In the genomic region with DNA sequence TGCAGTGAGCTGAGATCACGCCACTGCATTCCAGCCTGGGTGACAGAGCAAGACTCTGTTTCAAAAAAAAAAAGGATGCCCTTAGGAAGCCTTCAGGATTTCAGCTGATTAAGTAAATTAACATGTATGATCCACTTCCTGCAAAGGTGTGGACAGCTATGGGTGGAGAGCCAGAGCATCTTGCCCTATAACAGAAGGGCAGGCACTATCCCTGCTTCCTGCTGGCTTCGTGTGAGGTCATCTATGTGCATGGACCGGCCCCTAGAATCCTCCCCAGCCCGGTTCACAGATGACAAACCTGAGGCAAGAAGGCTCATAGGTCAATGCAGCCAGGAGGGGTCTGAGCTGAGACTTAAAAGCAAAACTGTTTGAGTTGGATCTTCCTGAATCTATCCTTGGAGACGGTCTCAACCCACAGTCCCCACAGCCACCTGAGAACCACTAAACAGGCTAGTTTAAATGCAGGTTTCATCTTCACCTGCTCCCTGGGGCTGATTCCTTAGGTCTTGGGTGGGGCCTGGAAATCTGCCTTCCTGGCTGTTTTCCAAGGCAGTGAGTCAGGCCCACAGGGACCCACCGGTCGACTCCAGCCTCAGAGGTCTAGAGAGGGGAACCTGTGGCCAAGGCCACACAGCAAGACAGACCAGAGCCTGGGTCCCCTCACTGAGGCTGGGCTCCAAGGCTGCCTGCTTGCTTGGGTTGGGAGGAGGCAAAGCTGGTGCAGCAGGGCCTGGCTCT, we compare ENCODE assay signal across 18 cellular contexts. TPM values are rescaled to one million over a fixed set of nuclear protein-coding genes. Genes with fewer than 3 reads are reported as not detected.
DNase-seq lines count a peak whose midpoint lies in the region; ATAC-seq, FAIRE-seq and TF ChIP-seq lines count a peak whose summit lies in the region.
"Had no signal": no experiment of that assay in that cellular context is flagged by ENCODE, and none has a peak within 500 bp of the region (broad histone marks: within the 10 kb centered on the region; RNA-seq: fewer than 3 reads in every experiment).

No MANE protein-coding gene starts in this region.

- intact Hi-C loops in pancreas (cut with DNase I), result loop anchor here in 1 of 3 donors (10.0 kb wide), 1 partner anchor 157 kb away; a partner anchor contains a TSS

- H3K4me1 Mint-ChIP-seq in activated CD4-positive, alpha-beta T cell treated with anti-CD3 and anti-CD28 coated beads, Interleukin-2, amount 10 ng/mL, durations not matched to agents 7 days and 5 days, result peaks cover 25% of the 10 kb centered on the region

- DNase-seq in activated CD4-positive, alpha-beta T cell treated with anti-CD3 and anti-CD28 coated beads, Interleukin-2, amount 10 ng/mL, durations not matched to agents 7 days and 5 days, result no peak
- no peak for DNase-seq in activated CD4-positive, alpha-beta T cell treated with anti-CD3 and anti-CD28 coated beads, Interleukin-2, amount 50 U/mL, for 48 hours
- DNase-seq in HPDE6-E6E7 (ENCODE audit: extremely low spot score) (peak; percentile 28), bronchial epithelial cell (ENCODE audit: low read depth) (peak; percentile 93), GM19240 (ENCODE audit: insufficient read length, low spot score) (no peak), NCI-H748 (lab: John Stamatoyannopoulos, UW; ENCODE audit: unreplicated experiment) (no peak), pancreas (no peak)
- DNase-seq: activated CD4-positive, alpha-beta T cell treated with anti-CD3 and anti-CD28 coated beads for 36 hours; activated naive CD8-positive, alpha-beta T cell treated with anti-CD3 and anti-CD28 coated beads for 36 hours; foreskin melanocyte; GOT3; lower lobe of right lung; NCI-H82; Right ventricle myocardium superior; stimulated activated CD4-positive, alpha-beta T cell treated with anti-CD3 and anti-CD28 coated beads, Interleukin-1b, Interleukin-23, amount 100 ng/mL, for 48 hours had no signal

- CTCF ChIA-PET in activated CD4-positive, alpha-beta T cell treated with anti-CD3 and anti-CD28 coated beads, Interleukin-2, amount 10 ng/mL, durations not matched to agents 7 days and 5 days (lab: Charles Lee), result no interaction called here

- H3K9me3 ChIP-seq in pancreas, result no peaks in the 10 kb centered on the region
- H3K9me3 ChIP-seq: lower lobe of right lung had no signal

- H3K27ac Mint-ChIP-seq in activated CD4-positive, alpha-beta T cell treated with anti-CD3 and anti-CD28 coated beads, Interleukin-2, amount 10 ng/mL, durations not matched to agents 7 days and 5 days, result peak overlapping the region; percentile 36
- H3K27ac Mint-ChIP-seq: activated CD4-positive, alpha-beta T cell treated with anti-CD3 and anti-CD28 coated beads for 36 hours; activated naive CD8-positive, alpha-beta T cell treated with anti-CD3 and anti-CD28 coated beads for 36 hours had no signal

- no peaks in the 10 kb centered on the region for H3K36me3 Mint-ChIP-seq in activated CD4-positive, alpha-beta T cell treated with anti-CD3 and anti-CD28 coated beads, Interleukin-2, amount 10 ng/mL, durations not matched to agents 7 days and 5 days (ENCODE audit: low read depth)
- H3K36me3 Mint-ChIP-seq: activated naive CD8-positive, alpha-beta T cell treated with anti-CD3 and anti-CD28 coated beads for 36 hours had no signal

- WGBS in pancreas, 2 donors, result 85 to 87% methylated on average over 7 of the region's 7 CpGs

- H3K27ac ChIP-seq in pancreas, result no peak overlapping the region
- H3K27ac ChIP-seq: lower lobe of right lung had no signal

- POLR2A ChIA-PET in activated CD4-positive, alpha-beta T cell treated with anti-CD3 and anti-CD28 coated beads, Interleukin-2, amount 10 ng/mL, durations not matched to agents 7 days and 5 days (lab: Charles Lee), result no interaction called here

- FAIRE-seq in bronchial epithelial cell (lab: Jason Lieb, UNC) (no peak), pancreas (lab: Jason Lieb, UNC) (no peak)
- FAIRE-seq: A204.1, G401.6 had no signal

- H3K27me3 ChIP-seq in bronchial epithelial cell (ENCODE audit: control insufficient read depth, insufficient read depth, low read length) (no peaks in the 10 kb centered on the region), pancreas (no peaks in the 10 kb centered on the region)

- H3K4me3 Mint-ChIP-seq in activated CD4-positive, alpha-beta T cell treated with anti-CD3 and anti-CD28 coated beads, Interleukin-2, amount 10 ng/mL, durations not matched to agents 7 days and 5 days, result no peak overlapping the region
- H3K4me3 Mint-ChIP-seq: activated CD4-positive, alpha-beta T cell treated with anti-CD3 and anti-CD28 coated beads for 36 hours; activated naive CD8-positive, alpha-beta T cell treated with anti-CD3 and anti-CD28 coated beads for 36 hours had no signal

- H3K9me3 Mint-ChIP-seq in activated CD4-positive, alpha-beta T cell treated with anti-CD3 and anti-CD28 coated beads, Interleukin-2, amount 10 ng/mL, durations not matched to agents 7 days and 5 days, result no peaks in the 10 kb centered on the region
- H3K9me3 Mint-ChIP-seq: activated naive CD8-positive, alpha-beta T cell treated with anti-CD3 and anti-CD28 coated beads for 36 hours had no signal

- H3K4me3 ChIP-seq in bronchial epithelial cell (ENCODE audit: low read depth, low read length) (no peak overlapping the region), pancreas (no peak overlapping the region)
- H3K4me3 ChIP-seq: lower lobe of right lung had no signal

- TF ChIP-seq CTCF in bronchial epithelial cell (IDR thresholded peaks at IDR 0.05; ENCODE audit: insufficient read depth, low read length, severe bottlenecking) (no peak), pancreas (IDR thresholded peaks at IDR 0.05) (no peak)

- no peaks in the 10 kb centered on the region for H3K4me1 ChIP-seq in pancreas
- H3K4me1 ChIP-seq: lower lobe of right lung had no signal

- H3K27me3 Mint-ChIP-seq in activated CD4-positive, alpha-beta T cell treated with anti-CD3 and anti-CD28 coated beads, Interleukin-2, amount 10 ng/mL, durations not matched to agents 7 days and 5 days, result no peaks in the 10 kb centered on the region
- H3K27me3 Mint-ChIP-seq: activated CD4-positive, alpha-beta T cell treated with anti-CD3 and anti-CD28 coated beads for 36 hours; activated naive CD8-positive, alpha-beta T cell treated with anti-CD3 and anti-CD28 coated beads for 36 hours had no signal

- no peak for ATAC-seq in GM19328 (IDR thresholded peaks at IDR 0.05; ENCODE audit: unreplicated experiment)
- no peak for ATAC-seq in pancreas
- ATAC-seq: activated CD4-positive, alpha-beta T cell treated with anti-CD3 and anti-CD28 coated beads for 36 hours; lower lobe of right lung had no signal

- H3K36me3 ChIP-seq in bronchial epithelial cell (ENCODE audit: control insufficient read depth, insufficient read depth, low read length) (no peaks in the 10 kb centered on the region), pancreas (no peaks in the 10 kb centered on the region)
- H3K36me3 ChIP-seq: lower lobe of right lung had no signal

RNA-seq across cellular contexts. Expression of a gene that starts 55.2 kb away (rescaled TPM):
- not detected for total RNA-seq in activated CD4-positive, alpha-beta T cell treated with anti-CD3 and anti-CD28 coated beads, Interleukin-2, amount 10 ng/mL, durations not matched to agents 7 days and 5 days
- not detected in 2 replicates for total RNA-seq in bronchial epithelial cell
- 1 to 10 TPM in 5 of 6 donors, under 1 TPM in 1; 0.51 to 7.1 (median 3.4) TPM for total RNA-seq in pancreas
- under 1 TPM; 0.68 to 0.92 TPM for polyA plus RNA-seq in pancreas
- total RNA-seq: activated CD4-positive, alpha-beta T cell treated with anti-CD3 and anti-CD28 coated beads for 36 hours had no signal

Comparison
In these comparisons a context has a peak if more than half of its experiments do, and no peak if none do; other contexts are left out.
1. DNase-seq: peak in HPDE6-E6E7 (single experiment) and bronchial epithelial cell (single experiment); none in activated CD4-positive, alpha-beta T cell treated with anti-CD3 and anti-CD28 coated beads, Interleukin-2, amount 10 ng/mL, durations not matched to agents 7 days and 5 days (single experiment), activated CD4-positive, alpha-beta T cell treated with anti-CD3 and anti-CD28 coated beads, Interleukin-2, amount 50 U/mL, for 48 hours (0 of 2), GM19240 (single experiment), NCI-H748 (single experiment) and pancreas (0 of 6).